8 cellular contexts compared by ENCODE assay signal in genomic region chr3:16885948-16886683, GRCh38. TPM values are rescaled to one million over a fixed set of nuclear protein-coding genes. Genes with fewer than 3 reads are reported as not detected.
DNase-seq lines count a peak whose midpoint lies in the region; ATAC-seq and TF ChIP-seq lines count a peak whose summit lies in the region.

No MANE protein-coding gene starts in this region.

- H3K9me3 ChIP-seq in WERI-Rb-1 (ENCODE audit: severe bottlenecking) = no peaks in the 10 kb centered on the region

- peak overlapping the region; percentile 82 for H3K27ac ChIP-seq in WERI-Rb-1

- in situ Hi-C loops in GM13977 (cut with MboI; ENCODE audit: low pct_unique_long_range_greater_than_20kb, low sequenced_read_pairs, unreplicated experiment) = no loop called here

- ATAC-seq in activated CD4-positive, alpha-beta T cell treated with anti-CD3 and anti-CD28 coated beads for 36 hours = peak; percentile 7
- no peak for ATAC-seq in stimulated activated effector memory CD8-positive, alpha-beta T cell treated with anti-CD3 and anti-CD28 coated beads, Interleukin-12 subunit alpha, Interleukin-12 subunit beta, amount 100 ng/mL, for 72 hours
- ATAC-seq in GM21529 (IDR thresholded peaks at IDR 0.05; ENCODE audit: unreplicated experiment) (no peak), GM18868 (IDR thresholded peaks at IDR 0.05; ENCODE audit: unreplicated experiment) (no peak)

- no peaks in the 10 kb centered on the region for H3K27me3 Mint-ChIP-seq in activated CD4-positive, alpha-beta T cell treated with anti-CD3 and anti-CD28 coated beads for 36 hours
- peaks cover 5% of the 10 kb centered on the region for H3K27me3 Mint-ChIP-seq in glutamatergic neuron (ENCODE audit: unreplicated experiment)

- no peaks in the 10 kb centered on the region; the same call in 1 of the 2 replicates for H3K36me3 ChIP-seq in WERI-Rb-1

- intact Hi-C loops in activated CD4-positive, alpha-beta T cell treated with anti-CD3 and anti-CD28 coated beads for 36 hours (cut with DNase I, micrococcal nuclease) = loop anchor here (1.0 to 10.0 kb wide), 11 partner anchors 44 to 856 kb away; partner anchors contain the start of genes DPH3 (in 1 of the 2), OXNAD1 (in 1 of the 2) and TBC1D5 (in 1 of the 2)

- H3K27ac Mint-ChIP-seq in activated CD4-positive, alpha-beta T cell treated with anti-CD3 and anti-CD28 coated beads for 36 hours = peak overlapping the region; percentile 98
- H3K27ac Mint-ChIP-seq in glutamatergic neuron (ENCODE audit: unreplicated experiment) = peak overlapping the region; percentile 97
- H3K27ac Mint-ChIP-seq in stimulated activated effector memory CD8-positive, alpha-beta T cell treated with anti-CD3 and anti-CD28 coated beads, Interleukin-12 subunit alpha, Interleukin-12 subunit beta, amount 100 ng/mL, for 72 hours = peak overlapping the region; percentile 87

- peak; percentile 43 for DNase-seq in activated CD4-positive, alpha-beta T cell treated with anti-CD3 and anti-CD28 coated beads for 36 hours
- DNase-seq in activated CD4-positive, alpha-beta T cell treated with anti-CD3 and anti-CD28 coated beads for 1 hour = no peak
- DNase-seq in WERI-Rb-1 = no peak
- DNase-seq in glutamatergic neuron = no peak
- peak in 1 of 2 donors; percentile 52 for DNase-seq in stimulated activated effector memory CD8-positive, alpha-beta T cell treated with anti-CD3 and anti-CD28 coated beads, Interleukin-12 subunit alpha, Interleukin-12 subunit beta, amount 100 ng/mL, for 72 hours (ENCODE audit: low spot score in 2 of 2)
- no peak for DNase-seq in GM13977 (ENCODE audit: low spot score)

- POLR2A ChIA-PET in activated CD4-positive, alpha-beta T cell treated with anti-CD3 and anti-CD28 coated beads for 36 hours (lab: Charles Lee) = interaction anchor here (0.6 to 1.1 kb wide), 2 partner anchors 11 to 289 kb away, joined by 3 to 4 read pairs; no protein-coding TSS in a partner anchor

- CTCF ChIA-PET in activated CD4-positive, alpha-beta T cell treated with anti-CD3 and anti-CD28 coated beads for 36 hours (lab: Charles Lee) = interaction anchor here (0.9 to 4.1 kb wide), 7 partner anchors 10 to 266 kb away, joined by 3 to 13 read pairs (median 3); no protein-coding TSS in a partner anchor

- no peaks in the 10 kb centered on the region for H3K36me3 Mint-ChIP-seq in activated CD4-positive, alpha-beta T cell treated with anti-CD3 and anti-CD28 coated beads for 36 hours (ENCODE audit: low read depth)
- H3K36me3 Mint-ChIP-seq in glutamatergic neuron (ENCODE audit: unreplicated experiment) = no peaks in the 10 kb centered on the region
- peaks cover 6% of the 10 kb centered on the region for H3K36me3 Mint-ChIP-seq in stimulated activated effector memory CD8-positive, alpha-beta T cell treated with anti-CD3 and anti-CD28 coated beads, Interleukin-12 subunit alpha, Interleukin-12 subunit beta, amount 100 ng/mL, for 72 hours

- TF ChIP-seq CTCF in WERI-Rb-1 (IDR thresholded peaks at IDR 0.05; ENCODE audit: low read depth, low read length) (no peak), glutamatergic neuron (IDR thresholded peaks at IDR 0.05; ENCODE audit: partially characterized antibody, unreplicated experiment) (no peak), GM13977 (IDR thresholded peaks at IDR 0.05; ENCODE audit: extremely low read depth, insufficient read depth, missing control alignments) (no peak)

- peaks cover 39% of the 10 kb centered on the region for H3K4me1 Mint-ChIP-seq in activated CD4-positive, alpha-beta T cell treated with anti-CD3 and anti-CD28 coated beads for 36 hours
- peaks cover 52% of the 10 kb centered on the region for H3K4me1 Mint-ChIP-seq in glutamatergic neuron (ENCODE audit: low read depth, unreplicated experiment)
- H3K4me1 Mint-ChIP-seq in stimulated activated effector memory CD8-positive, alpha-beta T cell treated with anti-CD3 and anti-CD28 coated beads, Interleukin-12 subunit alpha, Interleukin-12 subunit beta, amount 100 ng/mL, for 72 hours = peaks cover 53% of the 10 kb centered on the region

- H3K4me3 ChIP-seq in WERI-Rb-1 (ENCODE audit: low read depth, low read length) = peak overlapping the region; percentile 86

- no peaks in the 10 kb centered on the region for H3K27me3 ChIP-seq in WERI-Rb-1 (ENCODE audit: insufficient read depth, low read depth, severe bottlenecking)

- H3K4me3 Mint-ChIP-seq in activated CD4-positive, alpha-beta T cell treated with anti-CD3 and anti-CD28 coated beads for 36 hours = peak overlapping the region; percentile 93
- H3K4me3 Mint-ChIP-seq in glutamatergic neuron (ENCODE audit: unreplicated experiment) = peak overlapping the region; percentile 98
- H3K4me3 Mint-ChIP-seq in stimulated activated effector memory CD8-positive, alpha-beta T cell treated with anti-CD3 and anti-CD28 coated beads, Interleukin-12 subunit alpha, Interleukin-12 subunit beta, amount 100 ng/mL, for 72 hours = peak overlapping the region; percentile 88

- H3K9me3 Mint-ChIP-seq in activated CD4-positive, alpha-beta T cell treated with anti-CD3 and anti-CD28 coated beads for 36 hours (ENCODE audit: low read depth) = no peaks in the 10 kb centered on the region
- peaks cover 10% of the 10 kb centered on the region for H3K9me3 Mint-ChIP-seq in glutamatergic neuron (ENCODE audit: unreplicated experiment)
- H3K9me3 Mint-ChIP-seq in stimulated activated effector memory CD8-positive, alpha-beta T cell treated with anti-CD3 and anti-CD28 coated beads, Interleukin-12 subunit alpha, Interleukin-12 subunit beta, amount 100 ng/mL, for 72 hours = no peaks in the 10 kb centered on the region

RNA-seq across cellular contexts. Expression of gene PLCL2, which starts 1.4 kb away (rescaled TPM):
- total RNA-seq in activated CD4-positive, alpha-beta T cell treated with anti-CD3 and anti-CD28 coated beads for 36 hours = 10 to 100 TPM; 12.5 to 15.0 TPM
- 71.1 TPM for total RNA-seq in glutamatergic neuron (ENCODE audit: unreplicated experiment)
